Comparison of ENCODE assay signal across 14 cellular contexts in the genomic region with DNA sequence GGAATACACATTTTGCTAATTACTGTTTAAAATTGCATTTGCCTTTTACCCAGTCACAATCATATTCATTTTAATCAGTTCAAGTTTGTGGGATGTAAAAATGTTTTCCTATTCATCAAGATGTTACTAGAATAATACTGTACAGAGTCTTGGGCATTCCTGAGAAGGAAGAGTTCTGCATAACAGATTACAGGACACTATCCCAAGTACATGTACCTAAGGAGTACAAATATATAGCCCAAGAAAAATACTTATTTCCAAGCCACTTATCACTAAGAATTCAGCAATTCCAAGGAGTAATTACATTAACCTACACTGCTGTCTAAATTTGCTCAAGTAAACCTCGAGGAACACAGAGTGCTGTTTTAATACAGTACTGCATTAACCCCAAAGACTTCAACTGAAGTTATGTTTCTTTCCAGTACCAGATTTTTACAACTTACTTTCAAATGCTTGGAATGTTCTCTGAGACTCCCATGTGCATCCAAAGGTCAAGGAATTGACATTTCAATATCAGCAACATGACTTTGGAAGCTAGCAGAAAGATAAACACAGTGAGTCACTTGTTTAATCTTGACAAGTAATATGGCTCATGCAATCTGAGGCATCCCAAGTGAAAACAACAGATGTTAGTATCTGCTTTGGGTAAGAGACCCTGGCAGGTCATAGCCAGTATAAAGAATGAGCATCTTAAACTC.
DNase-seq lines count a peak whose midpoint lies in the region; ATAC-seq and TF ChIP-seq lines count a peak whose summit lies in the region.
"Had no signal": no experiment of that assay in that cellular context is flagged by ENCODE, and none has a peak within 500 bp of the region (broad histone marks: within the 10 kb centered on the region; RNA-seq: fewer than 3 reads in every experiment).

No MANE protein-coding gene starts in this region.

- CTCF ChIA-PET in A673 (lab: Charles Lee), result interaction anchor here (0.7 kb wide), 1 partner anchor 216 kb away, joined by 3 read pairs; no protein-coding TSS in a partner anchor

- H3K27me3 Mint-ChIP-seq in effector memory CD8-positive, alpha-beta T cell, result peaks cover 0 to 6% of the 10 kb centered on the region in 2 donors

- no peaks in the 10 kb centered on the region for H3K27me3 ChIP-seq in A673 (replicated peaks; ENCODE audit: insufficient read depth, low read depth, low read length, poor library complexity)

- H3K36me3 Mint-ChIP-seq in effector memory CD8-positive, alpha-beta T cell (ENCODE audit: insufficient read depth), result no peaks in the 10 kb centered on the region
- H3K36me3 Mint-ChIP-seq: activated CD8-positive, alpha-beta memory T cell treated with anti-CD3 and anti-CD28 coated beads, Interleukin-2, amount 10 ng/mL, durations not matched to agents 7 days and 5 days; CD4-positive, alpha-beta memory T cell had no signal

- no peaks in the 10 kb centered on the region for H3K4me1 ChIP-seq in A673 (ENCODE audit: insufficient read depth, low read length, poor library complexity, severe bottlenecking)

- H3K4me3 ChIP-seq in A673 (ENCODE audit: low read depth, low read length, poor library complexity, severe bottlenecking), result no peak overlapping the region

- no peaks in the 10 kb centered on the region for H3K9me3 Mint-ChIP-seq in effector memory CD8-positive, alpha-beta T cell
- H3K9me3 Mint-ChIP-seq: CD4-positive, alpha-beta memory T cell; nephron progenitor cell had no signal

- H3K4me1 Mint-ChIP-seq in effector memory CD8-positive, alpha-beta T cell (ENCODE audit: low read depth in 2 of 2), result no peaks in the 10 kb centered on the region
- H3K4me1 Mint-ChIP-seq: activated CD8-positive, alpha-beta memory T cell treated with anti-CD3 and anti-CD28 coated beads, Interleukin-2, amount 10 ng/mL, durations not matched to agents 7 days and 5 days; CD4-positive, alpha-beta memory T cell; nephron progenitor cell; T-helper 17 cell had no signal

- intact Hi-C loops in A673 (cut with micrococcal nuclease; ENCODE audit: unreplicated experiment), result no loop called here

- POLR2A ChIA-PET in A673 (lab: Charles Lee; ENCODE audit: low non-redundant PET), result no interaction called here

- no peak for ATAC-seq in effector memory CD8-positive, alpha-beta T cell (replicated peaks)
- no peak for ATAC-seq in HG03159 (IDR thresholded peaks at IDR 0.05; ENCODE audit: unreplicated experiment)
- ATAC-seq: activated CD8-positive, alpha-beta memory T cell treated with anti-CD3 and anti-CD28 coated beads, Interleukin-2, amount 10 ng/mL, durations not matched to agents 7 days and 5 days; T-helper 17 cell had no signal

- TF ChIP-seq CTCF in A673 (conservative IDR thresholded peaks at IDR 0.05; ENCODE audit: low read depth, low read length), result no peak

- H3K4me3 Mint-ChIP-seq in effector memory CD8-positive, alpha-beta T cell, result no peak overlapping the region
- H3K4me3 Mint-ChIP-seq: activated CD8-positive, alpha-beta memory T cell treated with anti-CD3 and anti-CD28 coated beads, Interleukin-2, amount 10 ng/mL, durations not matched to agents 7 days and 5 days; CD4-positive, alpha-beta memory T cell; nephron progenitor cell; T-helper 17 cell had no signal

- H3K9me3 ChIP-seq in A673 (ENCODE audit: low read depth, low read length, poor library complexity, severe bottlenecking), result no peaks in the 10 kb centered on the region

- no peak overlapping the region for H3K27ac Mint-ChIP-seq in effector memory CD8-positive, alpha-beta T cell
- H3K27ac Mint-ChIP-seq: activated CD8-positive, alpha-beta memory T cell treated with anti-CD3 and anti-CD28 coated beads, Interleukin-2, amount 10 ng/mL, durations not matched to agents 7 days and 5 days; CD4-positive, alpha-beta memory T cell; nephron progenitor cell; T-helper 17 cell had no signal

- DNase-seq in AG08395 (ENCODE audit: low spot score) (peak; percentile 42), HT1080 (ENCODE audit: low read depth) (peak; percentile 67), brain pericyte (ENCODE audit: low read depth, low spot score) (peak; percentile 76), kidney tubule cell (ENCODE audit: low spot score) (peak; percentile 57), A673 (ENCODE audit: low spot score) (no peak), MV-4-11 (lab: John Stamatoyannopoulos, UW) (no peak)
- DNase-seq in effector memory CD8-positive, alpha-beta T cell, result no peak
- DNase-seq: activated CD8-positive, alpha-beta memory T cell treated with anti-CD3 and anti-CD28 coated beads, Interleukin-2, amount 10 ng/mL, durations not matched to agents 7 days and 5 days; caudate nucleus; CD4-positive, alpha-beta memory T cell; NCI-H524 treated with DMSO at 0.1 percent for 48 hours; nephron progenitor cell; T-helper 17 cell had no signal

- H3K36me3 ChIP-seq in A673 (ENCODE audit: insufficient read depth, low read length, poor library complexity, severe bottlenecking), result no peaks in the 10 kb centered on the region

- no TSS peak for BruUV-seq in A673 (replicated peaks; lab: Mats Ljungman, UMichigan)

- no peak overlapping the region for H3K27ac ChIP-seq in A673 (ENCODE audit: low read depth, low read length, poor library complexity, severe bottlenecking)

Comparison
In these comparisons a context has a peak if more than half of its experiments do, and no peak if none do; other contexts are left out.
1. DNase-seq: peak in AG08395 (single experiment), HT1080 (single experiment), brain pericyte (single experiment) and kidney tubule cell (single experiment); none in A673 (single experiment), MV-4-11 (single experiment) and effector memory CD8-positive, alpha-beta T cell (0 of 3).